ENCODE assay signal across 17 cellular contexts in genomic region chr12:47983541-47984115, GRCh38. TPM values are rescaled to one million over a fixed set of nuclear protein-coding genes. Genes with fewer than 3 reads are reported as not detected.
A peak's percentile ranks its signal among the peaks of the same experiment; 100 is the strongest.
DNase-seq lines count a peak whose midpoint lies in the region; ATAC-seq and TF ChIP-seq lines count a peak whose summit lies in the region.
"Had no signal": no experiment of that assay in that cellular context is flagged by ENCODE, and none has a peak within 500 bp of the region (broad histone marks: within the 10 kb centered on the region; RNA-seq: fewer than 3 reads in every experiment).

No MANE protein-coding gene starts in this region.

- no peaks in the 10 kb centered on the region for H3K27me3 ChIP-seq in neuronal stem cell (ENCODE audit: control insufficient read depth in 3 of 3, insufficient read depth in 3 of 3, low read depth in 1 of 3, low read length in 3 of 3)

- CTCF ChIA-PET in activated B cell treated with CpG ODN at 0.5 μM for 24 hours (lab: Charles Lee) = no interaction called here

- H3K27ac ChIP-seq in neuronal stem cell (replicated peaks; ENCODE audit: low read length) = no peak overlapping the region
- H3K27ac ChIP-seq: 22Rv1 had no signal

- H3K79me1 ChIP-seq in neuronal stem cell (ENCODE audit: low read depth, low read length) = peaks cover 9% of the 10 kb centered on the region

- no peak overlapping the region for H2BK12ac ChIP-seq in neuronal stem cell (ENCODE audit: low read length)

- peak overlapping the region; percentile 16 for H2AK5ac ChIP-seq in neuronal stem cell (ENCODE audit: low read depth, low read length)

- no peak overlapping the region for H3K4me2 ChIP-seq in neuronal stem cell (ENCODE audit: insufficient read depth, low read length, poor library complexity, severe bottlenecking)

- no peak overlapping the region for H3K27ac Mint-ChIP-seq in activated B cell treated with CpG ODN at 0.5 μM for 24 hours
- no peak overlapping the region for H3K27ac Mint-ChIP-seq in activated naive CD8-positive, alpha-beta T cell treated with anti-CD3 and anti-CD28 coated beads for 36 hours
- H3K27ac Mint-ChIP-seq: CD4-positive, alpha-beta T cell had no signal

- H3K14ac ChIP-seq in neuronal stem cell (ENCODE audit: low read length) = no peak overlapping the region

- TF ChIP-seq CTCF in activated B cell treated with CpG ODN at 0.5 μM for 24 hours (IDR thresholded peaks at IDR 0.05) = no peak

- peak; percentile 31 for DNase-seq in NCI-H2171 treated with DMSO at 0.1 percent for 48 hours (lab: John Stamatoyannopoulos, UW)
- DNase-seq in NCI-H2171 (lab: John Stamatoyannopoulos, UW) = no peak
- DNase-seq in activated B cell treated with CpG ODN at 0.5 μM for 24 hours = peak; percentile 10
- no peak for DNase-seq in neuronal stem cell (ENCODE audit: low spot score)
- no peak for DNase-seq in activated naive CD8-positive, alpha-beta T cell treated with anti-CD3 and anti-CD28 coated beads for 36 hours
- no peak for DNase-seq in DMS 273 treated with DMSO at 0.1 percent for 48 hours (lab: John Stamatoyannopoulos, UW)
- no peak for DNase-seq in central memory CD4-positive, alpha-beta T cell
- DNase-seq: C1 segment of cervical spinal cord; Calu3; CD4-positive, alpha-beta T cell; DMS79; GOT3; H9; IMR-90 had no signal

- WGBS in neuronal stem cell (ENCODE audit: extremely low coverage in 2 of 2, insufficient read length in 2 of 2, insufficient replicate concordance in 1 of 2), 2 donors = no CpG with 5 or more reads among the region's 5 CpGs

- H3K4me3 ChIP-seq in neuronal stem cell (ENCODE audit: low read length in 2 of 2) = no peak overlapping the region
- H3K4me3 ChIP-seq: GM12878 had no signal

- no peak overlapping the region for H2BK5ac ChIP-seq in neuronal stem cell (ENCODE audit: low read length)

- H3K4me3 Mint-ChIP-seq in activated B cell treated with CpG ODN at 0.5 μM for 24 hours = no peak overlapping the region
- H3K4me3 Mint-ChIP-seq in activated naive CD8-positive, alpha-beta T cell treated with anti-CD3 and anti-CD28 coated beads for 36 hours = no peak overlapping the region
- H3K4me3 Mint-ChIP-seq: CD4-positive, alpha-beta T cell; H9 had no signal

- H3K18ac ChIP-seq in neuronal stem cell (ENCODE audit: low read length) = no peak overlapping the region

- H2BK120ac ChIP-seq in neuronal stem cell (ENCODE audit: low read depth, low read length) = no peak overlapping the region

- no peak for ATAC-seq in activated B cell treated with CpG ODN at 0.5 μM for 24 hours (ENCODE audit: low read depth)
- ATAC-seq: GM12878 had no signal

- H2AFZ ChIP-seq in neuronal stem cell (ENCODE audit: low read length) = no peak overlapping the region

- no peaks in the 10 kb centered on the region for H3K9me3 ChIP-seq in neuronal stem cell (replicated peaks in 1 of 2; ENCODE audit: control insufficient read depth in 2 of 2, insufficient read depth in 1 of 2, low read depth in 1 of 2, low read length in 2 of 2)

- H4K8ac ChIP-seq in neuronal stem cell (ENCODE audit: low read depth, low read length) = no peak overlapping the region

- H3K27me3 Mint-ChIP-seq in activated B cell treated with CpG ODN at 0.5 μM for 24 hours = peaks cover 2% of the 10 kb centered on the region
- H3K27me3 Mint-ChIP-seq in activated naive CD8-positive, alpha-beta T cell treated with anti-CD3 and anti-CD28 coated beads for 36 hours = peaks cover 17% of the 10 kb centered on the region

- H3K4me1 ChIP-seq in neuronal stem cell (ENCODE audit: control insufficient read depth in 2 of 2, insufficient read depth in 1 of 2, low read depth in 1 of 2, low read length in 2 of 2) = peaks cover 8 to 10% of the 10 kb centered on the region in 2 donors

- no peak overlapping the region for H4K91ac ChIP-seq in neuronal stem cell (ENCODE audit: low read depth, low read length, poor library complexity)

- peaks cover 5% of the 10 kb centered on the region for H3K4me1 Mint-ChIP-seq in activated B cell treated with CpG ODN at 0.5 μM for 24 hours
- H3K4me1 Mint-ChIP-seq in activated naive CD8-positive, alpha-beta T cell treated with anti-CD3 and anti-CD28 coated beads for 36 hours = no peaks in the 10 kb centered on the region

- H3K9ac ChIP-seq in neuronal stem cell (ENCODE audit: low read depth, low read length, poor library complexity) = no peak overlapping the region

- POLR2A ChIA-PET in activated B cell treated with CpG ODN at 0.5 μM for 24 hours (lab: Charles Lee) = interaction anchor here (0.8 kb wide), 1 partner anchor 123 kb away, joined by 6 read pairs; no protein-coding TSS in a partner anchor

- no peaks in the 10 kb centered on the region for H3K36me3 Mint-ChIP-seq in activated B cell treated with CpG ODN at 0.5 μM for 24 hours (ENCODE audit: low read depth)
- no peaks in the 10 kb centered on the region for H3K36me3 Mint-ChIP-seq in activated naive CD8-positive, alpha-beta T cell treated with anti-CD3 and anti-CD28 coated beads for 36 hours

- no peak overlapping the region for H3K4ac ChIP-seq in neuronal stem cell (ENCODE audit: low read length)

- H3K9me3 Mint-ChIP-seq in activated B cell treated with CpG ODN at 0.5 μM for 24 hours = no peaks in the 10 kb centered on the region
- no peaks in the 10 kb centered on the region for H3K9me3 Mint-ChIP-seq in activated naive CD8-positive, alpha-beta T cell treated with anti-CD3 and anti-CD28 coated beads for 36 hours
- H3K9me3 Mint-ChIP-seq: CD4-positive, alpha-beta T cell had no signal

- H2BK15ac ChIP-seq in neuronal stem cell (ENCODE audit: low read length) = no peak overlapping the region

- peaks cover 93 to 97% of the 10 kb centered on the region in 2 donors for H3K36me3 ChIP-seq in neuronal stem cell (replicated peaks in 1 of 2; ENCODE audit: control insufficient read depth in 2 of 2, insufficient read depth in 2 of 2, low read length in 2 of 2)

- H3K23ac ChIP-seq in neuronal stem cell (ENCODE audit: low read depth, low read length, poor library complexity) = no peak overlapping the region

- intact Hi-C loops in activated B cell treated with CpG ODN at 0.5 μM for 24 hours (cut with micrococcal nuclease) = no loop called here

RNA-seq across cellular contexts. Expression of gene TMEM106C, which starts 20.2 kb away (rescaled TPM):
- total RNA-seq in activated B cell treated with CpG ODN at 0.5 μM for 24 hours = 24.5 and 31.3 TPM in 2 replicates
- polyA plus RNA-seq in neuronal stem cell (2013, experiment 1 of 2) = 71.6 TPM
- 70.1 TPM for polyA plus RNA-seq in neuronal stem cell (2013, experiment 2 of 2)
- total RNA-seq in activated naive CD8-positive, alpha-beta T cell treated with anti-CD3 and anti-CD28 coated beads for 36 hours = 100 to 1,000 TPM; 158 to 168 TPM

RNA-seq across cellular contexts. Expression of gene COL2A1, which starts 20.6 kb away (rescaled TPM):
- not detected in 2 replicates for total RNA-seq in activated B cell treated with CpG ODN at 0.5 μM for 24 hours
- 481 TPM for polyA plus RNA-seq in neuronal stem cell (2013, experiment 1 of 2)
- polyA plus RNA-seq in neuronal stem cell (2013, experiment 2 of 2) = 461 TPM
- total RNA-seq in activated naive CD8-positive, alpha-beta T cell treated with anti-CD3 and anti-CD28 coated beads for 36 hours = under 1 TPM in 1 of 2 experiments, not detected in 1; 0.04 TPM
- total RNA-seq: CD4-positive, alpha-beta T cell; HT-29; IMR-90 had no signal

Comparison
In these comparisons a context has a peak if more than half of its experiments do, and no peak if none do; other contexts are left out.
1. DNase-seq: peak in NCI-H2171 treated with DMSO at 0.1 percent for 48 hours (single experiment) and activated B cell treated with CpG ODN at 0.5 μM for 24 hours (single experiment); none in NCI-H2171 (single experiment), neuronal stem cell (single experiment), activated naive CD8-positive, alpha-beta T cell treated with anti-CD3 and anti-CD28 coated beads for 36 hours (single experiment), DMS 273 treated with DMSO at 0.1 percent for 48 hours (single experiment) and central memory CD4-positive, alpha-beta T cell (single experiment).